Comparison of ENCODE assay signal across 2 cellular contexts in the genomic region with DNA sequence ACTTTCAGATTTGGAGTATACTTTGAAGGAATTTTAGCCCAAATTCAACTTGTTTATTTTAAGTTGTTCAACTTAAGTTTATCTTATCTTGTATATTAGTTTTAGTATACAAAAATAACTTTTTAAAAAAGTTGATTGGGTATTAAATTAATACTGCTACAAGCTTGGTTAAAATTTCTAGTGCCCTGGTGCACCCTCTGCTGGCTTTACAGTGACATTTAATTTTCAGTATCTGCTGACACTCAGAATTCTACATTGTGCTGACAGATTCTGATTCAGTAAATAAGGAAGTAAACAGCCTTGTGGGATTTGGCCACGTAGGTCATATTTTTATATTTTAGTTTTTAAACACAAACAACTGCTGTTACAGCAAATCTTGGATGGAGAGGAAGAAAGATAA.
A peak's percentile ranks its signal among the peaks of the same experiment; 100 is the strongest.
TF ChIP-seq lines count a peak whose summit lies in the region.

No MANE protein-coding gene starts in this region.

TF ChIP-seq in IMR-90, 13 proteins besides CTCF, POLR2A, EP300 and RAD21 (continued from another document):
- TF ChIP-seq, protein P1, sequence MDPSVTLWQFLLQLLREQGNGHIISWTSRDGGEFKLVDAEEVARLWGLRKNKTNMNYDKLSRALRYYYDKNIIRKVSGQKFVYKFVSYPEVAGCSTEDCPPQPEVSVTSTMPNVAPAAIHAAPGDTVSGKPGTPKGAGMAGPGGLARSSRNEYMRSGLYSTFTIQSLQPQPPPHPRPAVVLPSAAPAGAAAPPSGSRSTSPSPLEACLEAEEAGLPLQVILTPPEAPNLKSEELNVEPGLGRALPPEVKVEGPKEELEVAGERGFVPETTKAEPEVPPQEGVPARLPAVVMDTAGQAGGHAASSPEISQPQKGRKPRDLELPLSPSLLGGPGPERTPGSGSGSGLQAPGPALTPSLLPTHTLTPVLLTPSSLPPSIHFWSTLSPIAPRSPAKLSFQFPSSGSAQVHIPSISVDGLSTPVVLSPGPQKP (IDR thresholded peaks at IDR 0.05; ENCODE audit: borderline replicate concordance, low read depth, low read length), result no peak
- TF ChIP-seq BHLHE40 (IDR thresholded peaks at IDR 0.05; ENCODE audit: low read depth, low read length) (no peak), RFX5 (IDR thresholded peaks at IDR 0.05; ENCODE audit: low read depth, low read length) (no peak), MAFK (IDR thresholded peaks at IDR 0.05; ENCODE audit: low read depth, low read length) (peak; percentile 35; the same call in 1 of the 2 replicates), FOS (IDR thresholded peaks at IDR 0.05; ENCODE audit: low read depth, low read length) (no peak), SMC3 (IDR thresholded peaks at IDR 0.05; ENCODE audit: low read depth, low read length) (peak; percentile 19; the same call in 1 of the 2 replicates), NFE2L2 (IDR thresholded peaks at IDR 0.05; ENCODE audit: low read depth, low read length) (no peak), CHD1 (IDR thresholded peaks at IDR 0.05; ENCODE audit: low read depth, low read length) (no peak)
TF ChIP-seq in IMR-90: peak in this region for 2.

TF ChIP-seq in WTC11, 78 proteins besides CTCF, POLR2A, EP300 and RAD21 (continued from another document):
- TF ChIP-seq, protein P2, sequence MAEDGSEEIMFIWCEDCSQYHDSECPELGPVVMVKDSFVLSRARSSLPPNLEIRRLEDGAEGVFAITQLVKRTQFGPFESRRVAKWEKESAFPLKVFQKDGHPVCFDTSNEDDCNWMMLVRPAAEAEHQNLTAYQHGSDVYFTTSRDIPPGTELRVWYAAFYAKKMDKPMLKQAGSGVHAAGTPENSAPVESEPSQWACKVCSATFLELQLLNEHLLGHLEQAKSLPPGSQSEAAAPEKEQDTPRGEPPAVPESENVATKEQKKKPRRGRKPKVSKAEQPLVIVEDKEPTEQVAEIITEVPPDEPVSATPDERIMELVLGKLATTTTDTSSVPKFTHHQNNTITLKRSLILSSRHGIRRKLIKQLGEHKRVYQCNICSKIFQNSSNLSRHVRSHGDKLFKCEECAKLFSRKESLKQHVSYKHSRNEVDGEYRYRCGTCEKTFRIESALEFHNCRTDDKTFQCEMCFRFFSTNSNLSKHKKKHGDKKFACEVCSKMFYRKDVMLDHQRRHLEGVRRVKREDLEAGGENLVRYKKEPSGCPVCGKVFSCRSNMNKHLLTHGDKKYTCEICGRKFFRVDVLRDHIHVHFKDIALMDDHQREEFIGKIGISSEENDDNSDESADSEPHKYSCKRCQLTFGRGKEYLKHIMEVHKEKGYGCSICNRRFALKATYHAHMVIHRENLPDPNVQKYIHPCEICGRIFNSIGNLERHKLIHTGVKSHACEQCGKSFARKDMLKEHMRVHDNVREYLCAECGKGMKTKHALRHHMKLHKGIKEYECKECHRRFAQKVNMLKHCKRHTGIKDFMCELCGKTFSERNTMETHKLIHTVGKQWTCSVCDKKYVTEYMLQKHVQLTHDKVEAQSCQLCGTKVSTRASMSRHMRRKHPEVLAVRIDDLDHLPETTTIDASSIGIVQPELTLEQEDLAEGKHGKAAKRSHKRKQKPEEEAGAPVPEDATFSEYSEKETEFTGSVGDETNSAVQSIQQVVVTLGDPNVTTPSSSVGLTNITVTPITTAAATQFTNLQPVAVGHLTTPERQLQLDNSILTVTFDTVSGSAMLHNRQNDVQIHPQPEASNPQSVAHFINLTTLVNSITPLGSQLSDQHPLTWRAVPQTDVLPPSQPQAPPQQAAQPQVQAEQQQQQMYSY (CRISPR knock-in tag; IDR thresholded peaks at IDR 0.05), result no peak
- TF ChIP-seq, protein P3, sequence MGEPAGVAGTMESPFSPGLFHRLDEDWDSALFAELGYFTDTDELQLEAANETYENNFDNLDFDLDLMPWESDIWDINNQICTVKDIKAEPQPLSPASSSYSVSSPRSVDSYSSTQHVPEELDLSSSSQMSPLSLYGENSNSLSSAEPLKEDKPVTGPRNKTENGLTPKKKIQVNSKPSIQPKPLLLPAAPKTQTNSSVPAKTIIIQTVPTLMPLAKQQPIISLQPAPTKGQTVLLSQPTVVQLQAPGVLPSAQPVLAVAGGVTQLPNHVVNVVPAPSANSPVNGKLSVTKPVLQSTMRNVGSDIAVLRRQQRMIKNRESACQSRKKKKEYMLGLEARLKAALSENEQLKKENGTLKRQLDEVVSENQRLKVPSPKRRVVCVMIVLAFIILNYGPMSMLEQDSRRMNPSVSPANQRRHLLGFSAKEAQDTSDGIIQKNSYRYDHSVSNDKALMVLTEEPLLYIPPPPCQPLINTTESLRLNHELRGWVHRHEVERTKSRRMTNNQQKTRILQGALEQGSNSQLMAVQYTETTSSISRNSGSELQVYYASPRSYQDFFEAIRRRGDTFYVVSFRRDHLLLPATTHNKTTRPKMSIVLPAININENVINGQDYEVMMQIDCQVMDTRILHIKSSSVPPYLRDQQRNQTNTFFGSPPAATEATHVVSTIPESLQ (CRISPR knock-in tag; IDR thresholded peaks at IDR 0.05), result no peak
- TF ChIP-seq MXD4 (CRISPR knock-in tag; IDR thresholded peaks at IDR 0.05; ENCODE audit: borderline replicate concordance), result no peak
